ENCODE assay signal across 8 cellular contexts in the genomic region with DNA sequence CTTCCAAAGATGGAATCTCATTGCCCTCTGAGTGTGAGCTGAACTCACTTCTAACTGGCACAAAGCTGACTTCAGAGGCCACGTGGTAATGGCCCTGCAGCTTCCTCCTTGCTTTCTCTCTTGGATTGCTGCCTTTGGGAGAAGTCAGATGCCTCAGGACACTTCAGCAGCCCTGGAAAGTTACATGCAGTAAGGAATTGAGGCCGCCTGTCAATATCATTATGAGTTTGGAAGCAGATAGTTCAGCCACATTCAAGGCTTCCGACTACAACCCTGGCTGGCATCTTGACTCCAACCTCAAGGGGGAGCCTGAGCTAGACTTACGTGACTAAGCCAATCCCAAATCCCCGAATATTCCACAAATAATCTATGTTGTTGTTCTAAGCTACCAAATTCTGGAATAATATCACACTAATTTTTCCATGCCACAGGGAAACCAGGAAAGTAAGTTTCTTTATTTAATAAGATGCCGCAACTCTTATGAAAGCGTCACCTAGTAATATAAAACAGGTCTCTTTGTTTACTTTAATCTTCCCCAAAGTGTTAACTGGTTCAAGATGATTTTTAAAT. TPM values are rescaled to one million over a fixed set of nuclear protein-coding genes. Genes with fewer than 3 reads are reported as not detected.
DNase-seq lines count a peak whose midpoint lies in the region; ATAC-seq and TF ChIP-seq lines count a peak whose summit lies in the region.

No MANE protein-coding gene starts in this region.

- H3K4me1 ChIP-seq in tibial artery: peaks cover 0 to 22% (median 6%) of the 10 kb centered on the region in 4 donors

- TF ChIP-seq CTCF in cardiac fibroblast (IDR thresholded peaks at IDR 0.05; ENCODE audit: low read depth, low read length): peak; percentile 91
- TF ChIP-seq CTCF in tibial artery (IDR thresholded peaks at IDR 0.05): peak; percentile 70 to 78

- no peaks in the 10 kb centered on the region for H3K27me3 Mint-ChIP-seq in activated naive CD4-positive, alpha-beta T cell treated with anti-CD3 and anti-CD28 coated beads for 36 hours (ENCODE audit: low read depth)

- H3K36me3 ChIP-seq in tibial artery: peaks cover 8 to 62% (median 32%) of the 10 kb centered on the region in 3 donors

- no peaks in the 10 kb centered on the region for H3K9me3 Mint-ChIP-seq in activated naive CD4-positive, alpha-beta T cell treated with anti-CD3 and anti-CD28 coated beads for 36 hours

- peak overlapping the region; percentile 35 to 38 for H3K27ac ChIP-seq in tibial artery

- peaks cover 11% of the 10 kb centered on the region for H3K36me3 Mint-ChIP-seq in activated naive CD4-positive, alpha-beta T cell treated with anti-CD3 and anti-CD28 coated beads for 36 hours (ENCODE audit: low read depth)

- no peak for ATAC-seq in GM21737 (IDR thresholded peaks at IDR 0.05; ENCODE audit: unreplicated experiment)

- H3K4me3 Mint-ChIP-seq in activated naive CD4-positive, alpha-beta T cell treated with anti-CD3 and anti-CD28 coated beads for 36 hours: no peak overlapping the region

- no peak overlapping the region for H3K27ac Mint-ChIP-seq in activated naive CD4-positive, alpha-beta T cell treated with anti-CD3 and anti-CD28 coated beads for 36 hours

- H3K4me3 ChIP-seq in cardiac fibroblast (replicated peaks in 1 of 2; ENCODE audit: low read depth in 2 of 2, low read length in 2 of 2) (no peak overlapping the region), tibial artery (no peak overlapping the region)

- no peaks in the 10 kb centered on the region for H3K9me3 ChIP-seq in tibial artery

- intact Hi-C loops in activated naive CD4-positive, alpha-beta T cell treated with anti-CD3 and anti-CD28 coated beads for 36 hours (cut with micrococcal nuclease): loop anchor here (1.0 kb wide), 1 partner anchor 252 kb away; no protein-coding TSS in a partner anchor
- intact Hi-C loops in tibial artery (cut with DNase I; ENCODE audit: low total_unique reads): loop anchor here (5.0 kb wide), 1 partner anchor 247 kb away; no protein-coding TSS in a partner anchor

- H3K27me3 ChIP-seq in tibial artery: no peaks in the 10 kb centered on the region

- CTCF ChIA-PET in activated naive CD4-positive, alpha-beta T cell treated with anti-CD3 and anti-CD28 coated beads for 36 hours (lab: Charles Lee): interaction anchor here (0.6 to 1.4 kb wide), 11 partner anchors 9 to 252 kb away, joined by 3 to 7 read pairs (median 3); a partner anchor contains a TSS

- DNase-seq in activated naive CD4-positive, alpha-beta T cell treated with anti-CD3 and anti-CD28 coated beads for 36 hours: peak; percentile 27
- no peak for DNase-seq in activated naive CD4-positive, alpha-beta T cell (lab: John Stamatoyannopoulos, UW)
- DNase-seq in NCI-H2171 treated with DMSO at 0.1 percent for 48 hours (lab: John Stamatoyannopoulos, UW): peak; percentile 42
- peak; percentile 83 to 84 for DNase-seq in cardiac fibroblast (ENCODE audit: low read depth in 2 of 2)
- peak; percentile 76 for DNase-seq in left kidney (ENCODE audit: low read depth, low spot score)
- peak; percentile 55 to 66 for DNase-seq in tibial artery
- DNase-seq in NCI-H774 (lab: John Stamatoyannopoulos, UW): no peak

- peaks cover 11% of the 10 kb centered on the region for H3K4me1 Mint-ChIP-seq in activated naive CD4-positive, alpha-beta T cell treated with anti-CD3 and anti-CD28 coated beads for 36 hours (ENCODE audit: low read depth)

RNA-seq across cellular contexts. Expression of a gene that starts 13.6 kb away (rescaled TPM):
- total RNA-seq in activated naive CD4-positive, alpha-beta T cell treated with anti-CD3 and anti-CD28 coated beads for 36 hours: 10 to 100 TPM; 49.0 to 57.0 TPM

RNA-seq across cellular contexts. Expression of a gene that starts 18.0 kb away (rescaled TPM):
- not detected for total RNA-seq in activated naive CD4-positive, alpha-beta T cell treated with anti-CD3 and anti-CD28 coated beads for 36 hours

Comparison
In these comparisons a context has a peak if more than half of its experiments do, and no peak if none do; other contexts are left out.
1. DNase-seq: peak in activated naive CD4-positive, alpha-beta T cell treated with anti-CD3 and anti-CD28 coated beads for 36 hours (single experiment), NCI-H2171 treated with DMSO at 0.1 percent for 48 hours (single experiment), cardiac fibroblast (2 of 2), left kidney (single experiment) and tibial artery (2 of 2); none in activated naive CD4-positive, alpha-beta T cell (0 of 4) and NCI-H774 (single experiment).